In genomic region chr11:63694518-63694917, GRCh38 we compare ENCODE assay signal across 2 cellular contexts.
TF ChIP-seq lines count a peak whose summit lies in the region.

No MANE protein-coding gene starts in this region.

TF ChIP-seq in GM23338, 12 proteins besides CTCF, POLR2A, EP300 and RAD21:
- TF ChIP-seq ZNF462 (CRISPR knock-in tag; IDR thresholded peaks at IDR 0.05) = no peak
- TF ChIP-seq EZH2 (IDR thresholded peaks at IDR 0.05; ENCODE audit: low read depth, unreplicated experiment) = no peak
- TF ChIP-seq ZNF114 (CRISPR knock-in tag; IDR thresholded peaks at IDR 0.05) = no peak
- TF ChIP-seq REST (IDR thresholded peaks at IDR 0.05; ENCODE audit: unreplicated experiment) = no peak

TF ChIP-seq in K562, 482 proteins besides CTCF, POLR2A, EP300 and RAD21:
- TF ChIP-seq ETS2 (tag; IDR thresholded peaks at IDR 0.05; ENCODE audit: borderline replicate concordance, poor library complexity, severe bottlenecking) = no peak
